Comparison of ENCODE assay signal across 8 cellular contexts in genomic region chr17:80252871-80253270, GRCh38. TPM values are rescaled to one million over a fixed set of nuclear protein-coding genes. Genes with fewer than 3 reads are reported as not detected.
DNase-seq lines count a peak whose midpoint lies in the region; ATAC-seq and TF ChIP-seq lines count a peak whose summit lies in the region.

No MANE protein-coding gene starts in this region.

- peak overlapping the region; percentile 33; the same call in 1 of the 2 replicates for H3K27ac ChIP-seq in VCaP

- TF ChIP-seq CTCF in LNCAP (IDR thresholded peaks at IDR 0.05) (peak; percentile 81), VCaP (conservative IDR thresholded peaks at IDR 0.05) (peak; percentile 93), brain (conservative IDR thresholded peaks at IDR 0.05) (peak; percentile 21 to 57)

- H3K36me3 Mint-ChIP-seq in brain (no peaks in the 10 kb centered on the region), memory B cell (peaks cover 2% of the 10 kb centered on the region)

- DNase-seq in DMS 273 treated with DMSO at 0.1 percent for 48 hours (lab: John Stamatoyannopoulos, UW), result peak; percentile 38
- peak; percentile 71 to 73 for DNase-seq in memory B cell (ENCODE audit: low spot score in 2 of 2)
- DNase-seq in stimulated activated naive CD4-positive, alpha-beta T cell treated with Interleukin-2 at 50 U/mL for 16 hours (lab: John Stamatoyannopoulos, UW), result peak; percentile 85
- DNase-seq in AG08395 (ENCODE audit: low spot score), result no peak
- DNase-seq in AG08396 (ENCODE audit: low spot score), result no peak

- H3K27ac Mint-ChIP-seq in brain (peak overlapping the region in 1 of 5 experiments; percentile 7), memory B cell (no peak overlapping the region)

- H3K27me3 Mint-ChIP-seq in brain (no peaks in the 10 kb centered on the region), memory B cell (peaks cover 2% of the 10 kb centered on the region)

- H3K4me1 Mint-ChIP-seq in brain, result peaks cover under 1% of the 10 kb centered on the region
- H3K4me1 Mint-ChIP-seq in memory B cell, result peaks cover 9% of the 10 kb centered on the region

- H3K9me3 Mint-ChIP-seq in brain (no peaks in the 10 kb centered on the region), memory B cell (no peaks in the 10 kb centered on the region)

- H3K4me3 Mint-ChIP-seq in brain (no peak overlapping the region), memory B cell (no peak overlapping the region)

- ATAC-seq in memory B cell (ENCODE audit: low read depth), result peak; percentile 90

RNA-seq across cellular contexts. Expression of gene RNF213, which starts 7.8 kb away (rescaled TPM):
- 23.1 TPM for polyA plus RNA-seq in brain (ENCODE audit: insufficient read depth, low read depth, low replicate concordance)

RNA-seq across cellular contexts. Expression of gene SLC26A11, which starts 32.6 kb away (rescaled TPM):
- 24.5 TPM for polyA plus RNA-seq in brain (ENCODE audit: insufficient read depth, low read depth, low replicate concordance)

RNA-seq across cellular contexts. Expression of gene SGSH, which starts 32.7 kb away (rescaled TPM):
- polyA plus RNA-seq in brain (ENCODE audit: insufficient read depth, low read depth, low replicate concordance), result 12.6 TPM

Comparison
In these comparisons a context has a peak if more than half of its experiments do, and no peak if none do; other contexts are left out.
1. DNase-seq: peak in DMS 273 treated with DMSO at 0.1 percent for 48 hours (single experiment), memory B cell (2 of 2) and stimulated activated naive CD4-positive, alpha-beta T cell treated with Interleukin-2 at 50 U/mL for 16 hours (single experiment); none in AG08395 (single experiment) and AG08396 (single experiment).
2. CTCF ChIP-seq: peak in every context shown above with its lines; median percentile 93 in VCaP; 81 in LNCAP; 39 in brain.